Comparison of ENCODE assay signal across 9 cellular contexts in genomic region chr1:114755006-114755936, GRCh38. TPM values are rescaled to one million over a fixed set of nuclear protein-coding genes. Genes with fewer than 3 reads are reported as not detected.
DNase-seq lines count a peak whose midpoint lies in the region; ATAC-seq and TF ChIP-seq lines count a peak whose summit lies in the region.
"Had no signal": no experiment of that assay in that cellular context is flagged by ENCODE, and none has a peak within 500 bp of the region (broad histone marks: within the 10 kb centered on the region; RNA-seq: fewer than 3 reads in every experiment).

No MANE protein-coding gene starts in this region.

- WGBS in mesenchymal stem cell, result 80% methylated on average over 5 of the region's 7 CpGs
- 38 to 47% methylated on average over 7 of the region's 7 CpGs for WGBS in testis, 2 donors

- intact Hi-C loops in testis (cut with DNase I; ENCODE audit: low total_unique reads), result no loop called here

- H3K27me3 ChIP-seq in adipocyte (replicated peaks; ENCODE audit: control insufficient read depth, insufficient read depth, low read length) (no peaks in the 10 kb centered on the region), mesenchymal stem cell (ENCODE audit: control insufficient read depth in 1 of 2, insufficient read depth in 1 of 2, low read length in 2 of 2) (no peaks in the 10 kb centered on the region), testis (no peaks in the 10 kb centered on the region)

- peaks cover 63 to 69% (median 68%) of the 10 kb centered on the region in 3 donors for H3K4me1 Mint-ChIP-seq in IgD-negative memory B cell

- H3K4me3 ChIP-seq in adipocyte (ENCODE audit: low read length), result peak overlapping the region; percentile 99
- peak overlapping the region in 1 of 2 experiments; percentile 92 for H3K4me3 ChIP-seq in mesenchymal stem cell (ENCODE audit: insufficient read depth in 1 of 2, low read depth in 1 of 2, low read length in 2 of 2)
- H3K4me3 ChIP-seq in testis, result no peak overlapping the region

- no peak overlapping the region for H2BK15ac ChIP-seq in mesenchymal stem cell (ENCODE audit: low read depth, poor library complexity, severe bottlenecking)

- no peak overlapping the region for H2BK12ac ChIP-seq in mesenchymal stem cell (ENCODE audit: low read length in 2 of 2)

- no peak overlapping the region for H3K4ac ChIP-seq in mesenchymal stem cell (ENCODE audit: low read depth in 1 of 2, low read length in 2 of 2)

- no peak overlapping the region for H4K8ac ChIP-seq in mesenchymal stem cell (ENCODE audit: low read length)

- peaks cover 3% of the 10 kb centered on the region for H3K36me3 Mint-ChIP-seq in IgD-negative memory B cell

- no peak for TF ChIP-seq POLR2A in testis (IDR thresholded peaks at IDR 0.05)

- peaks cover 0 to 1% (median 0%) of the 10 kb centered on the region in 3 donors for H3K9me3 Mint-ChIP-seq in IgD-negative memory B cell

- H4K91ac ChIP-seq in mesenchymal stem cell (ENCODE audit: low read length), result no peak overlapping the region

- no peak overlapping the region for H2AK5ac ChIP-seq in mesenchymal stem cell (ENCODE audit: low read length, severe bottlenecking)

- no peak overlapping the region for H3K27ac ChIP-seq in mesenchymal stem cell (ENCODE audit: low read length, poor library complexity, severe bottlenecking)
- H3K27ac ChIP-seq in testis, result no peak overlapping the region

- peak overlapping the region; percentile 59 to 100 (median 100) for H3K27ac Mint-ChIP-seq in IgD-negative memory B cell

- H3K18ac ChIP-seq in mesenchymal stem cell (ENCODE audit: low read depth in 1 of 2, low read length in 2 of 2), result no peak overlapping the region

- peaks cover 4% of the 10 kb centered on the region for H3K36me3 ChIP-seq in adipocyte (ENCODE audit: control insufficient read depth, insufficient read depth, low read length, severe bottlenecking)
- peaks cover 0 to 11% of the 10 kb centered on the region in 2 experiments for H3K36me3 ChIP-seq in mesenchymal stem cell (ENCODE audit: control insufficient read depth in 1 of 2, insufficient read depth in 2 of 2, low read depth in 1 of 2, low read length in 2 of 2)
- H3K36me3 ChIP-seq in testis (ENCODE audit: low read depth, missing control alignments), result no peaks in the 10 kb centered on the region

- H3K9me3 ChIP-seq in adipocyte (ENCODE audit: control insufficient read depth, low read length) (no peaks in the 10 kb centered on the region), mesenchymal stem cell (ENCODE audit: control insufficient read depth, low read length) (no peaks in the 10 kb centered on the region), testis (no peaks in the 10 kb centered on the region)

- peak; percentile 68 to 71 for DNase-seq in AML-193 (lab: John Stamatoyannopoulos, UW)
- DNase-seq in adipocyte (ENCODE audit: low read depth), result peak; percentile 55
- DNase-seq in mesenchymal stem cell, result peak; percentile 10
- no peak for DNase-seq in GM13977 (ENCODE audit: low spot score)
- no peak for DNase-seq in NCI-H1694 treated with DMSO at 0.1 percent for 48 hours (lab: John Stamatoyannopoulos, UW)
- DNase-seq in testis, result no peak

- H3K79me1 ChIP-seq in mesenchymal stem cell (replicated peaks; ENCODE audit: low read length, poor library complexity, severe bottlenecking), result no peaks in the 10 kb centered on the region

- no peak overlapping the region for H2BK5ac ChIP-seq in mesenchymal stem cell (ENCODE audit: low read depth, low read length, poor library complexity, severe bottlenecking)

- H3K14ac ChIP-seq in mesenchymal stem cell (ENCODE audit: low read length in 2 of 2), result no peak overlapping the region

- H3K27me3 Mint-ChIP-seq in IgD-negative memory B cell, result no peaks in the 10 kb centered on the region

- in situ Hi-C loops in GM13977 (cut with MboI; ENCODE audit: low pct_unique_long_range_greater_than_20kb, low sequenced_read_pairs, unreplicated experiment), result no loop called here

- TF ChIP-seq CTCF in GM13977 (IDR thresholded peaks at IDR 0.05; ENCODE audit: extremely low read depth, insufficient read depth, missing control alignments) (no peak), testis (IDR thresholded peaks at IDR 0.05) (no peak)

- H3K23ac ChIP-seq in mesenchymal stem cell (ENCODE audit: low read length in 2 of 2), result no peak overlapping the region

- H3K4me2 ChIP-seq in mesenchymal stem cell (ENCODE audit: low read length, poor library complexity, severe bottlenecking), result peak overlapping the region; percentile 18

- peak overlapping the region; percentile 99 to 100 (median 100) for H3K4me3 Mint-ChIP-seq in IgD-negative memory B cell

- ATAC-seq in GM19023 (IDR thresholded peaks at IDR 0.05; ENCODE audit: unreplicated experiment), result no peak

- peaks cover 65% of the 10 kb centered on the region for H3K4me1 ChIP-seq in adipocyte (ENCODE audit: control insufficient read depth, insufficient read depth, low read length)
- peaks cover 5% of the 10 kb centered on the region for H3K4me1 ChIP-seq in mesenchymal stem cell (ENCODE audit: control insufficient read depth, insufficient read depth, low read depth, low read length)
- H3K4me1 ChIP-seq in testis, result peaks cover 40% of the 10 kb centered on the region

- H3K9ac ChIP-seq in adipocyte (ENCODE audit: low read length), result peak overlapping the region; percentile 100
- peak overlapping the region; percentile 98 for H3K9ac ChIP-seq in mesenchymal stem cell (ENCODE audit: low read length)

- no peak overlapping the region for H2BK120ac ChIP-seq in mesenchymal stem cell (ENCODE audit: low read depth, low read length)

- H2AFZ ChIP-seq in mesenchymal stem cell (ENCODE audit: low read depth, low read length), result no peak overlapping the region

RNA-seq across cellular contexts. Expression of gene CSDE1, which starts 2.5 kb away (rescaled TPM):
- 312 TPM for polyA plus RNA-seq in IgD-negative memory B cell
- polyA plus RNA-seq in mesenchymal stem cell (2013, experiment 1 of 2), result 385 TPM
- polyA plus RNA-seq in mesenchymal stem cell (2013, experiment 2 of 2), result 375 TPM
- total RNA-seq in testis, result 100 to 1,000 TPM; 354 to 495 TPM
- polyA plus RNA-seq in testis (ENCODE audit: insufficient read depth, low read depth, low replicate concordance), result 488 TPM

RNA-seq across cellular contexts. Expression of gene SIKE1, which starts 25.2 kb away (rescaled TPM):
- polyA plus RNA-seq in IgD-negative memory B cell (33.9 TPM), testis (ENCODE audit: insufficient read depth, low read depth, low replicate concordance) (27.3 TPM)
- 27.1 TPM for polyA plus RNA-seq in mesenchymal stem cell (2013, experiment 1 of 2)
- polyA plus RNA-seq in mesenchymal stem cell (2013, experiment 2 of 2), result 26.6 TPM
- 10 to 100 TPM; 27.3 to 47.3 TPM for total RNA-seq in testis

RNA-seq across cellular contexts. Expression of gene NRAS, which starts 38.7 kb away (rescaled TPM):
- polyA plus RNA-seq in IgD-negative memory B cell (30.6 TPM), testis (ENCODE audit: insufficient read depth, low read depth, low replicate concordance) (17.4 TPM)
- polyA plus RNA-seq in mesenchymal stem cell (2013, experiment 1 of 2), result 55.7 TPM
- polyA plus RNA-seq in mesenchymal stem cell (2013, experiment 2 of 2), result 59.7 TPM
- total RNA-seq in testis, result 10 to 100 TPM; 22.8 to 24.6 TPM

RNA-seq across cellular contexts. Expression of gene AMPD1, which starts 59.9 kb away (rescaled TPM):
- polyA plus RNA-seq in IgD-negative memory B cell (0.21 TPM), testis (ENCODE audit: insufficient read depth, low read depth, low replicate concordance) (1.5 TPM)
- not detected for polyA plus RNA-seq in mesenchymal stem cell (2013, experiment 1 of 2)
- polyA plus RNA-seq in mesenchymal stem cell (2013, experiment 2 of 2), result not detected
- under 1 TPM in 1 of 2 donors, not detected in 1; 0.12 TPM for total RNA-seq in testis
- total RNA-seq: pulmonary artery endothelial cell had no signal

Comparison
In these comparisons a context has a peak if more than half of its experiments do, and no peak if none do; other contexts are left out.
1. DNase-seq: peak in AML-193 (2 of 2), adipocyte (single experiment) and mesenchymal stem cell (single experiment); none in GM13977 (single experiment), NCI-H1694 treated with DMSO at 0.1 percent for 48 hours (single experiment) and testis (single experiment).